ENCODE assay signal across 32 cellular contexts in genomic region chr6:27767851-27768250, GRCh38.
"Had no signal": no experiment of that assay in that cellular context is flagged by ENCODE, and none has a peak within 500 bp of the region (broad histone marks: within the 10 kb centered on the region; RNA-seq: fewer than 3 reads in every experiment).

No MANE protein-coding gene starts in this region.

- DNase-seq: activated CD4-positive, alpha-beta memory T cell treated with anti-CD3 and anti-CD28 coated beads for 36 hours; activated CD4-positive, alpha-beta T cell treated with anti-CD3 and anti-CD28 coated beads for 36 hours; activated CD4-positive, alpha-beta T cell treated with anti-CD3 and anti-CD28 coated beads, Interleukin-2, amount 10 ng/mL, durations not matched to agents 24 days and 14 days; activated CD4-positive, CD25-positive, alpha-beta regulatory T cell; activated CD4-positive, CD25-positive, alpha-beta regulatory T cell treated with anti-CD3 and anti-CD28 coated beads, Interleukin-2, amount 50 U/mL, for 72 hours; activated CD8-positive, alpha-beta memory T cell treated with anti-CD3 and anti-CD28 coated beads, Interleukin-2, amount 10 ng/mL, durations not matched to agents 7 days and 5 days; activated CD8-positive, alpha-beta memory T cell treated with anti-CD3 and anti-CD28 coated beads, Interleukin-2, amount 50 U/mL, for 4 hours; activated CD8-positive, alpha-beta T cell treated with anti-CD3 and anti-CD28 coated beads, Interleukin-2, amount 10 ng/mL, durations not matched to agents 7 days and 5 days; activated naive CD4-positive, alpha-beta T cell treated with anti-CD3 and anti-CD28 coated beads for 36 hours; activated naive CD8-positive, alpha-beta T cell treated with anti-CD3 and anti-CD28 coated beads for 36 hours; activated naive CD8-positive, alpha-beta T cell treated with anti-CD3 and anti-CD28 coated beads, Interleukin-2, amount 50 U/mL, for 24 hours; activated T-cell treated with anti-CD3 and anti-CD28 coated beads, Interleukin-2, amount 50 U/mL, for 1 hour; activated T-cell treated with anti-CD3 and anti-CD28 coated beads, Interleukin-2, amount 50 U/mL, for 72 hours; adrenal gland; amygdala; aorta; body of pancreas; cortex of kidney; dermis blood vessel endothelial cell; effector CD8-positive, alpha-beta T cell; erythroblast; esophagus squamous epithelium; foreskin melanocyte; heart right ventricle; SW 1271; T-helper 1 cell; T-helper 17 cell; T1000; WERI-Rb-1 had no signal

- H3K36me3 ChIP-seq: adrenal gland, esophagus squamous epithelium, gastroesophageal sphincter, heart right ventricle, WERI-Rb-1 had no signal

- ATAC-seq: activated CD4-positive, alpha-beta T cell treated with anti-CD3 and anti-CD28 coated beads for 36 hours; activated CD8-positive, alpha-beta memory T cell treated with anti-CD3 and anti-CD28 coated beads, Interleukin-2, amount 10 ng/mL, durations not matched to agents 7 days and 5 days; activated CD8-positive, alpha-beta T cell treated with anti-CD3 and anti-CD28 coated beads, Interleukin-2, amount 10 ng/mL, durations not matched to agents 7 days and 5 days; activated naive CD8-positive, alpha-beta T cell treated with anti-CD3 and anti-CD28 coated beads, Interleukin-2, amount 50 U/mL, for 24 hours; activated T-cell treated with anti-CD3 and anti-CD28 coated beads, Interleukin-2, amount 50 U/mL, for 72 hours; body of pancreas; gastroesophageal sphincter; heart right ventricle; T-helper 17 cell had no signal

- H3K4me3 Mint-ChIP-seq: activated CD4-positive, alpha-beta memory T cell treated with anti-CD3 and anti-CD28 coated beads for 36 hours; activated CD4-positive, alpha-beta T cell treated with anti-CD3 and anti-CD28 coated beads for 36 hours; activated CD4-positive, alpha-beta T cell treated with anti-CD3 and anti-CD28 coated beads, Interleukin-2, amount 10 ng/mL, durations not matched to agents 24 days and 14 days; activated CD8-positive, alpha-beta memory T cell treated with anti-CD3 and anti-CD28 coated beads, Interleukin-2, amount 10 ng/mL, durations not matched to agents 7 days and 5 days; activated CD8-positive, alpha-beta T cell treated with anti-CD3 and anti-CD28 coated beads, Interleukin-2, amount 10 ng/mL, durations not matched to agents 7 days and 5 days; activated naive CD4-positive, alpha-beta T cell treated with anti-CD3 and anti-CD28 coated beads for 36 hours; activated naive CD4-positive, alpha-beta T cell treated with anti-CD3 and anti-CD28 coated beads, Interleukin-2, amount 50 U/mL, for 24 hours; activated naive CD8-positive, alpha-beta T cell treated with anti-CD3 and anti-CD28 coated beads for 36 hours; activated naive CD8-positive, alpha-beta T cell treated with anti-CD3 and anti-CD28 coated beads, Interleukin-2, amount 50 U/mL, for 24 hours; activated T-cell treated with anti-CD3 and anti-CD28 coated beads, Interleukin-2, amount 50 U/mL, for 72 hours; T-helper 17 cell; T-helper 2 cell treated with Interferon-gamma antibody and Interleukin-4, amounts not matched to agents 5 μg/mL and 100 μg/mL, for 36 hours had no signal

- H3K4me3 ChIP-seq: adrenal gland, body of pancreas, esophagus squamous epithelium, gastroesophageal sphincter, heart right ventricle had no signal

- H3K4me1 ChIP-seq: adrenal gland had no signal

- H3K27ac Mint-ChIP-seq: activated CD4-positive, alpha-beta memory T cell treated with anti-CD3 and anti-CD28 coated beads for 36 hours; activated CD4-positive, alpha-beta T cell treated with anti-CD3 and anti-CD28 coated beads for 36 hours; activated CD4-positive, alpha-beta T cell treated with anti-CD3 and anti-CD28 coated beads, Interleukin-2, amount 10 ng/mL, durations not matched to agents 24 days and 14 days; activated CD8-positive, alpha-beta memory T cell treated with anti-CD3 and anti-CD28 coated beads, Interleukin-2, amount 10 ng/mL, durations not matched to agents 7 days and 5 days; activated CD8-positive, alpha-beta T cell treated with anti-CD3 and anti-CD28 coated beads, Interleukin-2, amount 10 ng/mL, durations not matched to agents 7 days and 5 days; activated naive CD4-positive, alpha-beta T cell treated with anti-CD3 and anti-CD28 coated beads for 36 hours; activated naive CD4-positive, alpha-beta T cell treated with anti-CD3 and anti-CD28 coated beads, Interleukin-2, amount 50 U/mL, for 24 hours; activated naive CD8-positive, alpha-beta T cell treated with anti-CD3 and anti-CD28 coated beads for 36 hours; activated naive CD8-positive, alpha-beta T cell treated with anti-CD3 and anti-CD28 coated beads, Interleukin-2, amount 50 U/mL, for 24 hours; activated T-cell treated with anti-CD3 and anti-CD28 coated beads, Interleukin-2, amount 50 U/mL, for 72 hours; T-helper 17 cell; T-helper 2 cell treated with Interferon-gamma antibody and Interleukin-4, amounts not matched to agents 5 μg/mL and 100 μg/mL, for 36 hours had no signal

- H3K9me3 ChIP-seq: adrenal gland, body of pancreas, esophagus squamous epithelium, gastroesophageal sphincter, heart right ventricle had no signal

- H3K36me3 Mint-ChIP-seq: activated CD4-positive, alpha-beta memory T cell treated with anti-CD3 and anti-CD28 coated beads for 36 hours; activated CD8-positive, alpha-beta memory T cell treated with anti-CD3 and anti-CD28 coated beads, Interleukin-2, amount 10 ng/mL, durations not matched to agents 7 days and 5 days; activated naive CD4-positive, alpha-beta T cell treated with anti-CD3 and anti-CD28 coated beads, Interleukin-2, amount 50 U/mL, for 24 hours; activated naive CD8-positive, alpha-beta T cell treated with anti-CD3 and anti-CD28 coated beads for 36 hours had no signal

- H3K27ac ChIP-seq: adrenal gland, body of pancreas, esophagus squamous epithelium, gastroesophageal sphincter, heart right ventricle, WERI-Rb-1 had no signal

- H3K9me3 Mint-ChIP-seq: activated CD4-positive, alpha-beta memory T cell treated with anti-CD3 and anti-CD28 coated beads for 36 hours; activated CD4-positive, alpha-beta T cell treated with anti-CD3 and anti-CD28 coated beads, Interleukin-2, amount 10 ng/mL, durations not matched to agents 24 days and 14 days; activated naive CD4-positive, alpha-beta T cell treated with anti-CD3 and anti-CD28 coated beads for 36 hours; activated naive CD4-positive, alpha-beta T cell treated with anti-CD3 and anti-CD28 coated beads, Interleukin-2, amount 50 U/mL, for 24 hours; activated naive CD8-positive, alpha-beta T cell treated with anti-CD3 and anti-CD28 coated beads for 36 hours; activated naive CD8-positive, alpha-beta T cell treated with anti-CD3 and anti-CD28 coated beads, Interleukin-2, amount 50 U/mL, for 24 hours; activated T-cell treated with anti-CD3 and anti-CD28 coated beads, Interleukin-2, amount 50 U/mL, for 72 hours; T-helper 2 cell treated with Interferon-gamma antibody and Interleukin-4, amounts not matched to agents 5 μg/mL and 100 μg/mL, for 36 hours had no signal

- H3K27me3 ChIP-seq: body of pancreas had no signal
